Comparison of ENCODE assay signal across 27 cellular contexts in genomic region chr3:160546727-160547126, GRCh38. TPM values are rescaled to one million over a fixed set of nuclear protein-coding genes. Genes with fewer than 3 reads are reported as not detected.
DNase-seq lines count a peak whose midpoint lies in the region; ATAC-seq, FAIRE-seq and TF ChIP-seq lines count a peak whose summit lies in the region.
"Had no signal": no experiment of that assay in that cellular context is flagged by ENCODE, and none has a peak within 500 bp of the region (broad histone marks: within the 10 kb centered on the region; RNA-seq: fewer than 3 reads in every experiment).

No MANE protein-coding gene starts in this region.

- H3K4me1 ChIP-seq in GM12878 (ENCODE audit: control insufficient read depth, insufficient read depth, low read length) (peaks cover 25% of the 10 kb centered on the region), Peyer's patch (no peaks in the 10 kb centered on the region)

- POLR2A ChIA-PET in GM12878 (lab: Charles Lee) = no interaction called here

- CTCF ChIA-PET in GM12878 (lab: Yijun Ruan, JAX) = no interaction called here

- in situ Hi-C loops in GM12878 (cut with MboI) = no loop called here

- H3K9me3 ChIP-seq in GM12878 (replicated peaks; ENCODE audit: control insufficient read depth, insufficient read depth, low read length) (peaks cover 7% of the 10 kb centered on the region), Peyer's patch (no peaks in the 10 kb centered on the region)
- H3K9me3 ChIP-seq: gastrocnemius medialis, transverse colon had no signal

- TF ChIP-seq CTCF in GM12878 (IDR thresholded peaks at IDR 0.05 in 2 of 3, conservative IDR thresholded peaks at IDR 0.05 in 1 of 3; ENCODE audit: control insufficient read depth in 2 of 3, extremely low read depth in 1 of 3, insufficient read depth in 1 of 3, low read depth in 3 of 3, low read length in 3 of 3) (no peak), Peyer's patch (IDR thresholded peaks at IDR 0.05) (no peak)

- no peak overlapping the region for H3K9ac ChIP-seq in GM12878 (ENCODE audit: control insufficient read depth, insufficient read depth, low read length)

- DNase-seq in GM12878 (ENCODE audit: low read depth, low spot score) (no peak), NCI-H1930 (lab: John Stamatoyannopoulos, UW) (no peak), GM12892 (ENCODE audit: insufficient read length) (no peak), NCI-H2081 treated with DMSO at 0.1 percent for 48 hours (lab: John Stamatoyannopoulos, UW) (no peak), Peyer's patch (no peak)
- DNase-seq: activated CD4-positive, alpha-beta T cell treated with anti-CD3 and anti-CD28 coated beads for 36 hours; activated CD8-positive, alpha-beta memory T cell treated with anti-CD3 and anti-CD28 coated beads for 24 hours; activated naive CD4-positive, alpha-beta T cell treated with anti-CD3 and anti-CD28 coated beads, Interleukin-2, amount 50 U/mL, for 16 hours; activated T-cell treated with anti-CD3 and anti-CD28 coated beads, Interleukin-2, amount 50 U/mL, for 24 hours; aorta; cortex of kidney; EL; endodermal cell; gastrocnemius medialis; Karpas-422; left ventricle myocardium inferior; naive thymus-derived CD4-positive, alpha-beta T cell; NCI-H2171 treated with DMSO at 0.1 percent for 48 hours; NCI-H526 treated with DMSO at 0.1 percent for 48 hours; transverse colon had no signal

- no peak overlapping the region for H3K4me3 ChIP-seq in GM12878
- H3K4me3 ChIP-seq in Peyer's patch = no peak overlapping the region
- H3K4me3 ChIP-seq: cardiac muscle cell, gastrocnemius medialis, GM23338, left ventricle myocardium inferior, skin epidermis, transverse colon had no signal

- no TSS peak for BruUV-seq in GM12878 (replicated peaks; lab: Mats Ljungman, UMichigan)

- no peaks in the 10 kb centered on the region for H4K20me1 ChIP-seq in GM12878 (ENCODE audit: control insufficient read depth, insufficient read depth)

- RAD21 ChIA-PET in GM12878 (lab: Charles Lee; ENCODE audit: unreplicated experiment) = no interaction called here

- H3K27me3 ChIP-seq in GM12878 (replicated peaks in 1 of 2; ENCODE audit: control insufficient read depth in 2 of 2, insufficient read depth in 2 of 2, low read length in 1 of 2) = no peaks in the 10 kb centered on the region
- no peaks in the 10 kb centered on the region for H3K27me3 ChIP-seq in Peyer's patch
- H3K27me3 ChIP-seq: cardiac muscle cell, gastrocnemius medialis, transverse colon had no signal

- H2AFZ ChIP-seq in GM12878 (ENCODE audit: control insufficient read depth, low read depth, low read length) = no peak overlapping the region
- H2AFZ ChIP-seq: GM23338 had no signal

- 26% methylated on average over 4 of the region's 4 CpGs for WGBS in GM12878 (ENCODE audit: insufficient coverage, insufficient replicate concordance, low lambda C conversion rate, missing lambda C conversion rate)

- no peak for TF ChIP-seq EP300 in GM12878 (IDR thresholded peaks at IDR 0.05; ENCODE audit: borderline replicate concordance in 1 of 2, control insufficient read depth in 1 of 2, low read depth in 2 of 2, low read length in 2 of 2)

- H3K27ac ChIP-seq in GM12878 (ENCODE audit: control insufficient read depth, insufficient read depth) (no peak overlapping the region), Peyer's patch (no peak overlapping the region)
- H3K27ac ChIP-seq: cardiac muscle cell, gastrocnemius medialis, left ventricle myocardium inferior, skin epidermis, transverse colon had no signal

- intact Hi-C loops in GM12878 (cut with micrococcal nuclease; ENCODE audit: unreplicated experiment) = no loop called here

- peak; percentile 46 for ATAC-seq in GM19023 (IDR thresholded peaks at IDR 0.05; ENCODE audit: unreplicated experiment)
- peak; percentile 41 for ATAC-seq in GM21576 (IDR thresholded peaks at IDR 0.05; ENCODE audit: unreplicated experiment)
- peak; percentile 44 for ATAC-seq in HG03039 (IDR thresholded peaks at IDR 0.05; ENCODE audit: unreplicated experiment)
- peak; percentile 61 for ATAC-seq in GM12878
- ATAC-seq: activated CD4-positive, alpha-beta T cell treated with anti-CD3 and anti-CD28 coated beads for 36 hours; gastrocnemius medialis; GM23338; naive thymus-derived CD4-positive, alpha-beta T cell had no signal

- SMC1A ChIA-PET in GM12878 (lab: Charles Lee; ENCODE audit: uncharacterized antibody, unreplicated experiment) = no interaction called here

- H3K36me3 ChIP-seq in GM12878 (ENCODE audit: control insufficient read depth in 2 of 2, insufficient read depth in 2 of 2, low read length in 1 of 2) = peaks cover 0 to 5% of the 10 kb centered on the region in 2 experiments; a peak in 1 of 4 replicates
- H3K36me3 ChIP-seq in Peyer's patch = no peaks in the 10 kb centered on the region
- H3K36me3 ChIP-seq: cardiac muscle cell, gastrocnemius medialis, left ventricle myocardium inferior had no signal

- TF ChIP-seq RAD21 in GM12878 (IDR thresholded peaks at IDR 0.05; ENCODE audit: insufficient read depth, low read depth, low read length) = no peak

- peaks cover 71% of the 10 kb centered on the region for H3K79me2 ChIP-seq in GM12878 (ENCODE audit: control insufficient read depth, insufficient read depth, low read length)

- H3K4me2 ChIP-seq in GM12878 (ENCODE audit: control insufficient read depth, insufficient read depth) = peak overlapping the region; percentile 34; the same call in 1 of the 2 replicates
- H3K4me2 ChIP-seq: GM23338 had no signal

- no peak for FAIRE-seq in GM12878 (lab: Jason Lieb, UNC)
- FAIRE-seq in GM12892 (lab: Jason Lieb, UNC) = no peak
- FAIRE-seq: islet of Langerhans had no signal

- TF ChIP-seq POLR2A in GM12878 (IDR thresholded peaks at IDR 0.05; ENCODE audit: low read depth, low read length) (no peak), GM12892 (IDR thresholded peaks at IDR 0.05; ENCODE audit: low read depth, low read length) (no peak), Peyer's patch (IDR thresholded peaks at IDR 0.05) (no peak)

TF ChIP-seq in GM12878, 131 proteins besides CTCF, POLR2A, EP300 and RAD21:
- 0 out of 2 replicates have a peak, but pooled peaks have one; percentile 15 for TF ChIP-seq POLR2AphosphoS5 (IDR thresholded peaks at IDR 0.05; ENCODE audit: low read length)
- TF ChIP-seq RUNX3 (IDR thresholded peaks at IDR 0.05; ENCODE audit: low read length) = peak; percentile 39; the same call in 1 of the 2 replicates
- TF ChIP-seq TARDBP (IDR thresholded peaks at IDR 0.05; ENCODE audit: borderline replicate concordance) = no peak

RNA-seq across cellular contexts. Expression of gene KPNA4, which starts 18.6 kb away (rescaled TPM):
- total RNA-seq in GM12878 (2013; cell fraction: nucleolus; rRNA removed) = 24.0 and 28.0 TPM in 2 replicates
- total RNA-seq in GM12878 (2014; rRNA removed) (17.3 and 18.3 TPM in 2 replicates), GM12878 (2014; rRNA removed; fragmentation: Illumina TruSeq; extraction: Trizol) (29.9 and 30.5 TPM in 2 replicates), GM12878 (2021) (40.6 and 44.4 TPM in 2 replicates), Peyer's patch (10 to 100 TPM; 15.2 to 20.5 (median 18.4) TPM)
- 8.1 TPM for polyA plus RNA-seq in GM12878 (2011; ENCODE audit: low read depth)
- polyA plus RNA-seq in GM12878 (2011; rRNA removed) (18.8 and 30.9 TPM in 2 replicates), GM12878 (2014; fragmentation: Illumina TruSeq; extraction: Trizol) (23.3 and 27.3 TPM in 2 replicates), GM12878 (2014; fragmentation: Nextera tagmentation; extraction: Ambion mirVana) (10 to 100 TPM in 1 of 2 experiments, 1 to 10 TPM in 1; 9.9 to 15.8 TPM), GM12878 (2014; rRNA removed) (12.4 and 13.8 TPM in 2 replicates), GM12878 (2016; fragmentation: Nextera tagmentation; extraction: Ambion mirVana) (10 to 100 TPM; 14.4 to 20.3 TPM)
- polyA plus RNA-seq in GM12878 (2011; cell fraction: cytosol; rRNA removed) = 8.1 and 9.7 TPM in 2 replicates
- 6.8 and 8.5 TPM in 2 replicates for polyA plus RNA-seq in GM12878 (2011; cell fraction: nucleus; rRNA removed)
- polyA plus RNA-seq in GM12878 (2012) = 10.7 and 12.1 TPM in 2 replicates
- 21.7 and 29.7 TPM in 2 replicates for polyA minus RNA-seq in GM12878 (2011; rRNA and poly(A)+ RNA removed)
- 21.9 and 32.4 TPM in 2 replicates for polyA minus RNA-seq in GM12878 (2011; cell fraction: cytosol; rRNA and poly(A)+ RNA removed)
- polyA minus RNA-seq in GM12878 (2011; cell fraction: nucleus; rRNA and poly(A)+ RNA removed) = 16.0 and 30.7 TPM in 2 replicates
- polyA plus RNA-seq in GM12892 (2012; ENCODE audit: missing spikeins) = 18.7 TPM
